In the genomic region with DNA sequence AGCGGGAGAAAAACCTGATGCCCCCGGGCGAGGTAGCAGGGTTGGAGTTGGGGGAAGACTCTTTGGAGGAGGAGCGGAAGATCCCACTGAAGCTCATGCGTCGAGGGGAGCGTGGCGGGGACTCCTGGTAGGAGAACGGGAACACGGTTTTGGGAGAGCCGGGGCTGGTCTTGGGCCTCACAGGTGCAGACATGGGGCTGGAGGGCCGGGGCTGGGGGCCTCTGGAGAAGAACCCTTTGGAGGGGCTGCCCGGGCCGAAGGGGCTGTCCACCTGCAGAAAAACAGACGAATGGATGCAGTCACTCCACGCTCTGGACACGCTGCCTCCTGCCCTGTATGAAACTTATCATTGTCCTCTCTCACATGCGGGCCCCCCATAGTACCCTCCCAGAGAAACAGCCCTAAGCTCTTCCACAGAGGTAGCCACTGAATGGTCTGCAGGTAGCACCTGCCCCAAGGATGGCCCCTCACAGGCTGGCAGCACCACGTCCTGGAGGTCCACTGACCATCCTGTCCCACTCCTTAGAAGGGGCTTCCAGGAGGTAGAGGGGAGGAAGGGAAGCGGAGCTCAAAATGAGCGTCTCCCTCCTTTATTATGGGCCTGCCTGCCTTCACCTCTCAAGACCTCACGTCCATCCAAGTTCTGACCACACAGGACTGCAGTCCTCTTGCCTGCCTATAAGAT, we compare ENCODE assay signal across 26 cellular contexts.
"Had no signal": no experiment of that assay in that cellular context is flagged by ENCODE, and none has a peak within 500 bp of the region (broad histone marks: within the 10 kb centered on the region; RNA-seq: fewer than 3 reads in every experiment).

No MANE protein-coding gene starts in this region.

- H3K4me3 ChIP-seq: esophagus squamous epithelium, heart right ventricle, lung, mucosa of descending colon, skin epidermis, stomach, tibial artery had no signal

- H3K27ac ChIP-seq: epithelial cell of prostate, esophagus squamous epithelium, heart right ventricle, skin epidermis, stomach, tibial artery had no signal

- ATAC-seq: heart right ventricle; mucosa of descending colon; natural killer cell treated with Interleukin-12 subunit alpha and Interleukin-12 subunit beta and Interleukin-15 and Interleukin-18, amount 100 ng/mL, for 72 hours; sciatic nerve; stimulated activated naive B cell treated with anti-CD40 and anti-IgM and Interleukin-4, amounts not matched to agents 10 μg/mL and 1 μg/mL and 100 μg/mL, for 72 hours had no signal

- DNase-seq: activated CD4-positive, alpha-beta T cell treated with anti-CD3 and anti-CD28 coated beads for 4 hours; activated CD4-positive, alpha-beta T cell treated with anti-CD3 and anti-CD28 coated beads, Interleukin-2, amount 50 U/mL, for 4 hours; activated CD8-positive, alpha-beta memory T cell treated with anti-CD3 and anti-CD28 coated beads for 24 hours; activated effector memory CD4-positive, alpha-beta T cell treated with anti-CD3 and anti-CD28 coated beads, Interleukin-2, amount 50 U/mL, for 16 hours; activated naive CD4-positive, alpha-beta T cell treated with anti-CD3 and anti-CD28 coated beads for 36 hours; amygdala; effector CD8-positive, alpha-beta T cell; esophagus squamous epithelium; foreskin melanocyte; heart right ventricle; mucosa of descending colon; stimulated activated CD4-positive, alpha-beta T cell treated with anti-CD3 and anti-CD28 coated beads, Interleukin-1b, Interleukin-23, amount 100 ng/mL, for 48 hours; stimulated activated CD4-positive, alpha-beta T cell treated with anti-CD3 and anti-CD28 coated beads, Interleukin-4, amount 100 ng/mL, for 4 hours; stimulated activated CD8-positive, alpha-beta memory T cell treated with anti-CD3 and anti-CD28 coated beads, Interleukin-4, amount 100 ng/mL, for 48 hours; stimulated activated naive B cell treated with anti-CD40 and anti-IgM and Interleukin-4, amounts not matched to agents 10 μg/mL and 1 μg/mL and 100 μg/mL, for 72 hours; stomach; tibial artery had no signal

- H3K9me3 Mint-ChIP-seq: activated naive CD4-positive, alpha-beta T cell treated with anti-CD3 and anti-CD28 coated beads for 36 hours; central memory CD8-positive, alpha-beta T cell; natural killer cell treated with Interleukin-12 subunit alpha and Interleukin-12 subunit beta and Interleukin-15 and Interleukin-18, amount 100 ng/mL, for 72 hours; stimulated activated naive B cell treated with anti-CD40 and anti-IgM and Interleukin-4, amounts not matched to agents 10 μg/mL and 1 μg/mL and 100 μg/mL, for 72 hours had no signal

- H3K27me3 ChIP-seq: esophagus squamous epithelium, heart right ventricle, stomach, tibial artery had no signal

- H3K9me3 ChIP-seq: esophagus squamous epithelium, heart right ventricle, mucosa of descending colon, stomach, tibial artery had no signal

- H3K36me3 Mint-ChIP-seq: natural killer cell treated with Interleukin-12 subunit alpha and Interleukin-12 subunit beta and Interleukin-15 and Interleukin-18, amount 100 ng/mL, for 72 hours had no signal

- H3K27me3 Mint-ChIP-seq: central memory CD8-positive, alpha-beta T cell; natural killer cell treated with Interleukin-12 subunit alpha and Interleukin-12 subunit beta and Interleukin-15 and Interleukin-18, amount 100 ng/mL, for 72 hours; stimulated activated naive B cell treated with anti-CD40 and anti-IgM and Interleukin-4, amounts not matched to agents 10 μg/mL and 1 μg/mL and 100 μg/mL, for 72 hours had no signal

- FAIRE-seq: bronchial epithelial cell, colon, endometrium had no signal

- H3K27ac Mint-ChIP-seq: activated naive CD4-positive, alpha-beta T cell treated with anti-CD3 and anti-CD28 coated beads for 36 hours; natural killer cell treated with Interleukin-12 subunit alpha and Interleukin-12 subunit beta and Interleukin-15 and Interleukin-18, amount 100 ng/mL, for 72 hours had no signal

- H3K4me3 Mint-ChIP-seq: activated naive CD4-positive, alpha-beta T cell treated with anti-CD3 and anti-CD28 coated beads for 36 hours; natural killer cell treated with Interleukin-12 subunit alpha and Interleukin-12 subunit beta and Interleukin-15 and Interleukin-18, amount 100 ng/mL, for 72 hours; stimulated activated naive B cell treated with anti-CD40 and anti-IgM and Interleukin-4, amounts not matched to agents 10 μg/mL and 1 μg/mL and 100 μg/mL, for 72 hours had no signal
